Comparison of ENCODE assay signal across 34 cellular contexts in genomic region chr10:6847561-6847960, GRCh38.
"Had no signal": no experiment of that assay in that cellular context is flagged by ENCODE, and none has a peak within 500 bp of the region (broad histone marks: within the 10 kb centered on the region; RNA-seq: fewer than 3 reads in every experiment).

No MANE protein-coding gene starts in this region.

- H3K27me3 ChIP-seq: ascending aorta had no signal

- ATAC-seq: activated CD4-positive, alpha-beta T cell treated with anti-CD3 and anti-CD28 coated beads for 36 hours; activated CD4-positive, CD25-positive, alpha-beta regulatory T cell treated with anti-CD3 and anti-CD28 coated beads, Interleukin-2, amount 50 U/mL, for 24 hours; activated CD8-positive, alpha-beta memory T cell treated with anti-CD3 and anti-CD28 coated beads, Interleukin-2, amount 10 ng/mL, durations not matched to agents 7 days and 5 days; activated CD8-positive, alpha-beta T cell treated with anti-CD3 and anti-CD28 coated beads, Interleukin-2, amount 10 ng/mL, durations not matched to agents 7 days and 5 days; activated naive CD8-positive, alpha-beta T cell treated with anti-CD3 and anti-CD28 coated beads, Interleukin-2, amount 50 U/mL, for 24 hours; WTC11 had no signal

- H3K4me1 Mint-ChIP-seq: activated CD4-positive, alpha-beta T cell treated with anti-CD3 and anti-CD28 coated beads for 36 hours; activated CD4-positive, alpha-beta T cell treated with anti-CD3 and anti-CD28 coated beads, Interleukin-2, amount 10 ng/mL, durations not matched to agents 7 days and 5 days; brain; WTC11 had no signal

- H3K4me1 ChIP-seq: ascending aorta had no signal

- H3K4me3 ChIP-seq: ascending aorta had no signal

- H3K27ac ChIP-seq: ascending aorta, WERI-Rb-1 had no signal

- H3K9me3 Mint-ChIP-seq: activated CD4-positive, alpha-beta memory T cell treated with anti-CD3 and anti-CD28 coated beads, Interleukin-2, amount 10 ng/mL, durations not matched to agents 7 days and 5 days; activated CD4-positive, alpha-beta T cell treated with anti-CD3 and anti-CD28 coated beads, Interleukin-2, amount 10 ng/mL, durations not matched to agents 7 days and 5 days; activated naive CD8-positive, alpha-beta T cell treated with anti-CD3 and anti-CD28 coated beads, Interleukin-2, amount 10 ng/mL, durations not matched to agents 7 days and 5 days; activated naive CD8-positive, alpha-beta T cell treated with anti-CD3 and anti-CD28 coated beads, Interleukin-2, amount 50 U/mL, for 24 hours; activated T-cell treated with anti-CD3 and anti-CD28 coated beads, Interleukin-2, amount 50 U/mL, for 24 hours; activated T-helper 2 cell treated with anti-CD3 and anti-CD28 coated beads, Interferon-gamma antibody, Interleukin-2, Interleukin-4, amounts not matched to agents 10 μg/mL and 5 μg/mL and 100 μg/mL, durations not matched to agents 14 hours and 24 hours and 36 hours; T-helper 1 cell treated with Interleukin-12 subunit alpha and Interleukin-12 subunit beta and Interleukin-4 antibody, amounts not matched to agents 30 μg/mL and 1 μg/mL, for 36 hours; T-helper 2 cell treated with Interferon-gamma antibody and Interleukin-4, amounts not matched to agents 5 μg/mL and 100 μg/mL, for 36 hours had no signal

- H3K4me3 Mint-ChIP-seq: activated CD4-positive, alpha-beta memory T cell treated with anti-CD3 and anti-CD28 coated beads, Interleukin-2, amount 10 ng/mL, durations not matched to agents 7 days and 5 days; activated CD4-positive, alpha-beta T cell treated with anti-CD3 and anti-CD28 coated beads for 36 hours; activated CD4-positive, alpha-beta T cell treated with anti-CD3 and anti-CD28 coated beads, Interleukin-2, amount 10 ng/mL, durations not matched to agents 7 days and 5 days; activated CD8-positive, alpha-beta memory T cell treated with anti-CD3 and anti-CD28 coated beads, Interleukin-2, amount 10 ng/mL, durations not matched to agents 7 days and 5 days; activated CD8-positive, alpha-beta T cell treated with anti-CD3 and anti-CD28 coated beads, Interleukin-2, amount 10 ng/mL, durations not matched to agents 7 days and 5 days; activated naive CD8-positive, alpha-beta T cell; activated naive CD8-positive, alpha-beta T cell treated with anti-CD3 and anti-CD28 coated beads, Interleukin-2, amount 10 ng/mL, durations not matched to agents 7 days and 5 days; activated naive CD8-positive, alpha-beta T cell treated with anti-CD3 and anti-CD28 coated beads, Interleukin-2, amount 50 U/mL, for 24 hours; activated T-cell treated with anti-CD3 and anti-CD28 coated beads, Interleukin-2, amount 50 U/mL, for 24 hours; brain; T-helper 1 cell treated with Interleukin-12 subunit alpha and Interleukin-12 subunit beta and Interleukin-4 antibody, amounts not matched to agents 30 μg/mL and 1 μg/mL, for 36 hours; T-helper 2 cell treated with Interferon-gamma antibody and Interleukin-4, amounts not matched to agents 5 μg/mL and 100 μg/mL, for 36 hours; WTC11 had no signal

- H3K36me3 Mint-ChIP-seq: activated CD8-positive, alpha-beta memory T cell treated with anti-CD3 and anti-CD28 coated beads, Interleukin-2, amount 10 ng/mL, durations not matched to agents 7 days and 5 days; activated naive CD8-positive, alpha-beta T cell; activated naive CD8-positive, alpha-beta T cell treated with anti-CD3 and anti-CD28 coated beads, Interleukin-2, amount 10 ng/mL, durations not matched to agents 7 days and 5 days; brain had no signal

- H3K9me3 ChIP-seq: ascending aorta had no signal

- H3K36me3 ChIP-seq: ascending aorta, WERI-Rb-1 had no signal

- DNase-seq: activated CD4-positive, alpha-beta memory T cell treated with anti-CD3 and anti-CD28 coated beads, Interleukin-2, amount 10 ng/mL, durations not matched to agents 7 days and 5 days; activated CD4-positive, alpha-beta T cell treated with anti-CD3 and anti-CD28 coated beads for 1 hour; activated CD4-positive, alpha-beta T cell treated with anti-CD3 and anti-CD28 coated beads for 36 hours; activated CD4-positive, alpha-beta T cell treated with anti-CD3 and anti-CD28 coated beads for 48 hours; activated CD4-positive, alpha-beta T cell treated with anti-CD3 and anti-CD28 coated beads, Interleukin-2, amount 10 ng/mL, durations not matched to agents 7 days and 5 days; activated CD4-positive, alpha-beta T cell treated with anti-CD3 and anti-CD28 coated beads, Interleukin-2, amount 50 U/mL, for 48 hours; activated CD4-positive, CD25-positive, alpha-beta regulatory T cell; activated CD8-positive, alpha-beta memory T cell treated with anti-CD3 and anti-CD28 coated beads for 24 hours; activated CD8-positive, alpha-beta memory T cell treated with anti-CD3 and anti-CD28 coated beads, Interleukin-2, amount 10 ng/mL, durations not matched to agents 7 days and 5 days; activated CD8-positive, alpha-beta memory T cell treated with anti-CD3 and anti-CD28 coated beads, Interleukin-2, amount 50 U/mL, for 48 hours; activated CD8-positive, alpha-beta T cell treated with anti-CD3 and anti-CD28 coated beads, Interleukin-2, amount 10 ng/mL, durations not matched to agents 7 days and 5 days; activated effector memory CD4-positive, alpha-beta T cell treated with Interleukin-2 at 50 U/mL for 16 hours; activated gamma-delta T cell; activated naive CD4-positive, alpha-beta T cell treated with anti-CD3 and anti-CD28 coated beads, Interleukin-2, amount 50 U/mL, for 16 hours; activated naive CD4-positive, alpha-beta T cell treated with Interleukin-2 at 50 U/mL for 16 hours; activated naive CD8-positive, alpha-beta T cell treated with anti-CD3 and anti-CD28 coated beads, Interleukin-2, amount 10 ng/mL, durations not matched to agents 7 days and 5 days; activated naive CD8-positive, alpha-beta T cell treated with anti-CD3 and anti-CD28 coated beads, Interleukin-2, amount 50 U/mL, for 24 hours; activated T-cell treated with anti-CD3 and anti-CD28 coated beads, Interleukin-2, amount 50 U/mL, for 24 hours; activated T-cell treated with anti-CD3 and anti-CD28 coated beads, Interleukin-2, amount 50 U/mL, for 48 hours; amygdala; anterior cingulate cortex; central memory CD4-positive, alpha-beta T cell; T-helper 1 cell; T-helper 2 cell; T-helper 9 cell; WERI-Rb-1 had no signal

- H3K27ac Mint-ChIP-seq: activated CD4-positive, alpha-beta memory T cell treated with anti-CD3 and anti-CD28 coated beads, Interleukin-2, amount 10 ng/mL, durations not matched to agents 7 days and 5 days; activated CD4-positive, alpha-beta T cell treated with anti-CD3 and anti-CD28 coated beads for 36 hours; activated CD4-positive, alpha-beta T cell treated with anti-CD3 and anti-CD28 coated beads, Interleukin-2, amount 10 ng/mL, durations not matched to agents 7 days and 5 days; activated CD8-positive, alpha-beta memory T cell treated with anti-CD3 and anti-CD28 coated beads, Interleukin-2, amount 10 ng/mL, durations not matched to agents 7 days and 5 days; activated CD8-positive, alpha-beta T cell treated with anti-CD3 and anti-CD28 coated beads, Interleukin-2, amount 10 ng/mL, durations not matched to agents 7 days and 5 days; activated naive CD8-positive, alpha-beta T cell; activated naive CD8-positive, alpha-beta T cell treated with anti-CD3 and anti-CD28 coated beads, Interleukin-2, amount 10 ng/mL, durations not matched to agents 7 days and 5 days; activated naive CD8-positive, alpha-beta T cell treated with anti-CD3 and anti-CD28 coated beads, Interleukin-2, amount 50 U/mL, for 24 hours; activated T-cell treated with anti-CD3 and anti-CD28 coated beads, Interleukin-2, amount 50 U/mL, for 24 hours; activated T-helper 2 cell treated with anti-CD3 and anti-CD28 coated beads, Interferon-gamma antibody, Interleukin-2, Interleukin-4, amounts not matched to agents 10 μg/mL and 5 μg/mL and 100 μg/mL, durations not matched to agents 14 hours and 24 hours and 36 hours; brain; T-helper 1 cell treated with Interleukin-12 subunit alpha and Interleukin-12 subunit beta and Interleukin-4 antibody, amounts not matched to agents 30 μg/mL and 1 μg/mL, for 36 hours; T-helper 2 cell treated with Interferon-gamma antibody and Interleukin-4, amounts not matched to agents 5 μg/mL and 100 μg/mL, for 36 hours; WTC11 had no signal
